1 cellular context compared by ENCODE assay signal in the genomic region with DNA sequence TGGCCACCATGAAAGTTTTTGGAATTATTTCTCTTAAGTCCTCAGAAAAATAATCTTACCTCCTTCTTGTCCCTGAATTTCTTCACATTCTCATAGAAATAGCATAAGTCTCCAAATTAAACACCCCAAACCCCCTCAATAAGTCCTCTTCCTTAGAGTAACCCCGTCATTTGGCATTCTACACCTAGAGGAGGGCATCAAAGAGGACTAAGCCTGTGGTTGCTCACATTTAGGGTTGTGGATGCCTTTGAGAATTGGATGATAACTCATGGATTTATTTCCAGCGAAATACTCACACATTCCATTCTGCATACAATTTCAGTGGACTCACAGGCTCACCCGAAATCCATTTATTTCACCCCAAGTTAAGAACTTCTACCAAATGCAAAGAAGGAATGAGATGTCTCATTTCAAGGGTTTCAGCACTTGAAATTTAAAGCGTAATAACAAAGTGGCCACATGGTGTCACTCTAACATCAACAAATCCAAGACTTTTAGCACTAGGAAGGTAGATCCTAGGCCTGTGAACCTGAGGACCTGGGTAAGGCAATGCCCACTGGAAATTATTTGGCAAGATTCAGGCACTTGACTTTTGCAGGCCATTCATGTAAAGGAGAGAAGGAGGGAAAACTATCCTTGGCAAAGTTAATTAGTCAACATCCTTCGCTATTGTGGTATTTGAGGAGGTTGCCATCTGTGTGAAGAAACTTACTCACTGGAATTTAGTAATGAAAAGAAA.
TF ChIP-seq lines count a peak whose summit lies in the region.

No MANE protein-coding gene starts in this region.

TF ChIP-seq in GM12878, 131 proteins besides CTCF, POLR2A, EP300 and RAD21:
- TF ChIP-seq SIX5 (IDR thresholded peaks at IDR 0.05; ENCODE audit: low read depth, low read length, severe bottlenecking) (no peak), KLF5 (IDR thresholded peaks at IDR 0.05; ENCODE audit: partially characterized antibody) (no peak), RFX5 (IDR thresholded peaks at IDR 0.05; ENCODE audit: low read depth, low read length) (no peak), ZBED1 (IDR thresholded peaks at IDR 0.05; ENCODE audit: borderline replicate concordance) (no peak), SMC3 (IDR thresholded peaks at IDR 0.05; ENCODE audit: borderline replicate concordance, low read length) (peak; percentile 81)
TF ChIP-seq in GM12878: peak in this region for 1.
